Comparison of ENCODE assay signal across 8 cellular contexts in the genomic region with DNA sequence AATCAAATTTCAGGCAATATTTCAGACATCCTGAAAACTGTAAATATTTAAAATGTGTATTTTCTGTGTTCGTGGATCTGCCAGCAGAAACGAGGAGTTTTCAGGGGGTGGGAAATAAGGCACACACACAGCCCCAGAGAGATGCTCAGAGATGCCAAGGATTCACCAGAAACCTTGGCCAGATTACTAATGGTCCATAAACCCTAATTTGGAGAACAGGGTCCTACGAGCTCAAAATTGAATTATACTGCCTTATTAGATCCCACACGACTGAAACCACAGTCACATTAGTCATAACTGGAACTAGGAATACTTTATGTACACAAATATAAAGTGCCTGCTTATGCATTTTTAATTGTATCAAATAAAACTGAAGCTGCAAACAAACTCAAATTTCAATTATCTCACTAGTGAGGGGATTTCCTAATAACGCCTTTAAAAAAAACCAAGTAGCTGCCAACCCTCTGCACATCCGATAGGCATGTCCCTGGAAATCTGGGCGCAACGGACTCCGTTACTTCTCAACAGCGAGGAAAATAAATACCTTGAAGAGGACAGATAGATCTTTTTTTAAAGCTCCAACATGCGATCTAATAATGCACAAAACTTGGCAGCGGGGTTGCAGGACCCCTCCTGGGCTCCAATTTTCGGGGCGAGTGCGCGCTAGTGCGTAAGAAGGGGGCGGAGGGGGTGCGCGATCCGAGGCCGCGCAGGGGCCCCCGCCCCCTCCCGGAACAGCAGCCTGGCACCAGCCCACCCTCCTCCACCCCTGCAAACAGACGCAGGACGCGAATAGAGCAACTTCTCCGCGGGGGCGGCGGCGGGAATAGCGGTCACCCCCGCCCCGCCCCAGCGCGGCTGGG. TPM values are rescaled to one million over a fixed set of nuclear protein-coding genes. Genes with fewer than 3 reads are reported as not detected.
DNase-seq lines count a peak whose midpoint lies in the region; ATAC-seq and TF ChIP-seq lines count a peak whose summit lies in the region.

No MANE protein-coding gene starts in this region.

- peaks cover 2% of the 10 kb centered on the region for H3K36me3 Mint-ChIP-seq in T-helper 2 cell treated with Interferon-gamma antibody and Interleukin-4, amounts not matched to agents 5 μg/mL and 100 μg/mL, for 36 hours (ENCODE audit: low read depth)

- H3K4me1 Mint-ChIP-seq in T-helper 2 cell treated with Interferon-gamma antibody and Interleukin-4, amounts not matched to agents 5 μg/mL and 100 μg/mL, for 36 hours (ENCODE audit: low read depth): peaks cover 33% of the 10 kb centered on the region

- H3K36me3 ChIP-seq in breast epithelium: no peaks in the 10 kb centered on the region

- DNase-seq in Ammon's horn (ENCODE audit: low spot score): peak; percentile 25
- peak; percentile 30 for DNase-seq in HT-29 (ENCODE audit: low spot score)
- DNase-seq in T-helper 2 cell treated with Interferon-gamma antibody and Interleukin-4, amounts not matched to agents 5 μg/mL and 100 μg/mL, for 36 hours (ENCODE audit: low spot score): peak; percentile 33
- DNase-seq in breast epithelium (ENCODE audit: low spot score in 2 of 2): no peak
- peak; percentile 43 for DNase-seq in kidney glomerular epithelial cell (lab: John Stamatoyannopoulos, UW)
- peak; percentile 47 for DNase-seq in stimulated activated CD4-positive, alpha-beta T cell treated with anti-CD3 and anti-CD28 coated beads, Interleukin-2, amount 100 ng/mL, for 24 hours
- no peak for DNase-seq in NCI-H1694 (lab: John Stamatoyannopoulos, UW)

- H3K4me1 ChIP-seq in breast epithelium: peaks cover 0 to 18% of the 10 kb centered on the region in 2 donors

- ATAC-seq in GM19328 (IDR thresholded peaks at IDR 0.05; ENCODE audit: unreplicated experiment): peak; percentile 20

- peak overlapping the region; percentile 86 to 95 for H3K27ac ChIP-seq in breast epithelium

- no peaks in the 10 kb centered on the region for H3K9me3 ChIP-seq in breast epithelium

- no peak for TF ChIP-seq POLR2A in breast epithelium (IDR thresholded peaks at IDR 0.05)

- no peak for TF ChIP-seq CTCF in breast epithelium (IDR thresholded peaks at IDR 0.05)

- no peaks in the 10 kb centered on the region for H3K27me3 ChIP-seq in breast epithelium

- H3K27me3 Mint-ChIP-seq in T-helper 2 cell treated with Interferon-gamma antibody and Interleukin-4, amounts not matched to agents 5 μg/mL and 100 μg/mL, for 36 hours (ENCODE audit: low read depth): peaks cover 15% of the 10 kb centered on the region

- H3K9me3 Mint-ChIP-seq in T-helper 2 cell treated with Interferon-gamma antibody and Interleukin-4, amounts not matched to agents 5 μg/mL and 100 μg/mL, for 36 hours: no peaks in the 10 kb centered on the region

- H3K4me3 ChIP-seq in breast epithelium: peak overlapping the region; percentile 68 to 97 (median 76)

- peak overlapping the region; percentile 90 for H3K27ac Mint-ChIP-seq in T-helper 2 cell treated with Interferon-gamma antibody and Interleukin-4, amounts not matched to agents 5 μg/mL and 100 μg/mL, for 36 hours

- intact Hi-C loops in breast epithelium (cut with DNase I; ENCODE audit: low total_unique reads): no loop called here

- peak overlapping the region; percentile 93 for H3K4me3 Mint-ChIP-seq in T-helper 2 cell treated with Interferon-gamma antibody and Interleukin-4, amounts not matched to agents 5 μg/mL and 100 μg/mL, for 36 hours

RNA-seq across cellular contexts. Expression of gene CHD6, which starts 0.9 kb away (rescaled TPM):
- 16.4 and 18.5 TPM in 2 replicates for total RNA-seq in HT-29 (2014; rRNA removed; shearing (Covaris generic))
- 10 to 100 TPM; 31.4 to 85.8 (median 81.0) TPM for total RNA-seq in breast epithelium

Comparison
In these comparisons a context has a peak if more than half of its experiments do, and no peak if none do; other contexts are left out.
1. DNase-seq: peak in Ammon's horn (single experiment), HT-29 (single experiment), T-helper 2 cell treated with Interferon-gamma antibody and Interleukin-4, amounts not matched to agents 5 μg/mL and 100 μg/mL, for 36 hours (single experiment), kidney glomerular epithelial cell (single experiment) and stimulated activated CD4-positive, alpha-beta T cell treated with anti-CD3 and anti-CD28 coated beads, Interleukin-2, amount 100 ng/mL, for 24 hours (2 of 2); none in breast epithelium (0 of 2) and NCI-H1694 (single experiment).